8 cellular contexts compared by ENCODE assay signal in genomic region chr17:1398028-1398427, GRCh38. TPM values are rescaled to one million over a fixed set of nuclear protein-coding genes. Genes with fewer than 3 reads are reported as not detected.
DNase-seq lines count a peak whose midpoint lies in the region; ATAC-seq and TF ChIP-seq lines count a peak whose summit lies in the region.

No MANE protein-coding gene starts in this region.

- H3K27me3 Mint-ChIP-seq in activated CD8-positive, alpha-beta memory T cell treated with anti-CD3 and anti-CD28 coated beads, Interleukin-2, amount 10 ng/mL, durations not matched to agents 7 days and 5 days, result no peaks in the 10 kb centered on the region
- H3K27me3 Mint-ChIP-seq in activated naive CD8-positive, alpha-beta T cell, result no peaks in the 10 kb centered on the region

- DNase-seq in activated CD8-positive, alpha-beta memory T cell treated with anti-CD3 and anti-CD28 coated beads, Interleukin-2, amount 10 ng/mL, durations not matched to agents 7 days and 5 days, result no peak
- DNase-seq in activated CD8-positive, alpha-beta memory T cell treated with anti-CD3 and anti-CD28 coated beads for 24 hours, result no peak
- DNase-seq in kidney epithelial cell (ENCODE audit: low read depth) (no peak), thyroid gland (no peak), H4 (ENCODE audit: low spot score) (no peak), NCI-H510A treated with DMSO at 0.1 percent for 48 hours (lab: John Stamatoyannopoulos, UW) (no peak)
- DNase-seq in activated CD4-positive, alpha-beta T cell treated with anti-CD3 and anti-CD28 coated beads, Interleukin-2, amount 50 U/mL, for 4 hours, result no peak

- peak overlapping the region; percentile 96 to 99 (median 99) for H3K27ac ChIP-seq in thyroid gland

- no peak for TF ChIP-seq POLR2A in thyroid gland (IDR thresholded peaks at IDR 0.05)

- no peaks in the 10 kb centered on the region for H3K36me3 ChIP-seq in kidney epithelial cell (ENCODE audit: control insufficient read depth, insufficient read depth, low read length)
- H3K36me3 ChIP-seq in thyroid gland, result no peaks in the 10 kb centered on the region

- no peaks in the 10 kb centered on the region for H3K9me3 Mint-ChIP-seq in activated CD8-positive, alpha-beta memory T cell treated with anti-CD3 and anti-CD28 coated beads, Interleukin-2, amount 10 ng/mL, durations not matched to agents 7 days and 5 days (ENCODE audit: low read depth)
- no peaks in the 10 kb centered on the region for H3K9me3 Mint-ChIP-seq in activated naive CD8-positive, alpha-beta T cell (ENCODE audit: low read depth)

- intact Hi-C loops in thyroid gland (cut with DNase I), result no loop called here

- peaks cover 33% of the 10 kb centered on the region for H3K36me3 Mint-ChIP-seq in activated CD8-positive, alpha-beta memory T cell treated with anti-CD3 and anti-CD28 coated beads, Interleukin-2, amount 10 ng/mL, durations not matched to agents 7 days and 5 days
- H3K36me3 Mint-ChIP-seq in activated naive CD8-positive, alpha-beta T cell, result peaks cover 5% of the 10 kb centered on the region

- CTCF ChIA-PET in activated CD8-positive, alpha-beta memory T cell treated with anti-CD3 and anti-CD28 coated beads, Interleukin-2, amount 10 ng/mL, durations not matched to agents 7 days and 5 days (lab: Charles Lee), result interaction anchor here (0.6 to 1.6 kb wide), 5 partner anchors 12 to 119 kb away, joined by 3 to 13 read pairs (median 4); partner anchors contain the start of gene INPP5K

- TF ChIP-seq CTCF in kidney epithelial cell (IDR thresholded peaks at IDR 0.05; ENCODE audit: insufficient read depth, low read length, poor library complexity, severe bottlenecking) (no peak), thyroid gland (IDR thresholded peaks at IDR 0.05) (no peak)

- no peaks in the 10 kb centered on the region for H3K27me3 ChIP-seq in kidney epithelial cell (ENCODE audit: control insufficient read depth, insufficient read depth, low read length)
- no peaks in the 10 kb centered on the region for H3K27me3 ChIP-seq in thyroid gland

- no peaks in the 10 kb centered on the region for H3K9me3 ChIP-seq in thyroid gland

- H3K4me3 ChIP-seq in kidney epithelial cell (ENCODE audit: low read depth, low read length), result peak overlapping the region; percentile 59
- H3K4me3 ChIP-seq in thyroid gland (replicated peaks in 1 of 3), result peak overlapping the region in 2 of 3 donors; percentile 66 to 83

- H3K4me3 Mint-ChIP-seq in activated CD8-positive, alpha-beta memory T cell treated with anti-CD3 and anti-CD28 coated beads, Interleukin-2, amount 10 ng/mL, durations not matched to agents 7 days and 5 days, result peak overlapping the region; percentile 95
- H3K4me3 Mint-ChIP-seq in activated naive CD8-positive, alpha-beta T cell, result peak overlapping the region; percentile 96

- peaks cover 43 to 52% of the 10 kb centered on the region in 2 donors for H3K4me1 ChIP-seq in thyroid gland

- no peak for ATAC-seq in activated CD8-positive, alpha-beta memory T cell treated with anti-CD3 and anti-CD28 coated beads, Interleukin-2, amount 10 ng/mL, durations not matched to agents 7 days and 5 days

- H3K27ac Mint-ChIP-seq in activated CD8-positive, alpha-beta memory T cell treated with anti-CD3 and anti-CD28 coated beads, Interleukin-2, amount 10 ng/mL, durations not matched to agents 7 days and 5 days, result peak overlapping the region; percentile 77
- H3K27ac Mint-ChIP-seq in activated naive CD8-positive, alpha-beta T cell, result peak overlapping the region; percentile 99

- WGBS in thyroid gland, 2 donors, result 22 to 26% methylated on average over 2 of the region's 2 CpGs

- peaks cover 43% of the 10 kb centered on the region for H3K4me1 Mint-ChIP-seq in activated CD8-positive, alpha-beta memory T cell treated with anti-CD3 and anti-CD28 coated beads, Interleukin-2, amount 10 ng/mL, durations not matched to agents 7 days and 5 days
- peaks cover 45% of the 10 kb centered on the region for H3K4me1 Mint-ChIP-seq in activated naive CD8-positive, alpha-beta T cell (ENCODE audit: low read depth)

RNA-seq across cellular contexts. Expression of gene YWHAE, which starts 2.0 kb away (rescaled TPM):
- 100 to 1,000 TPM; 341 to 452 TPM for total RNA-seq in activated CD8-positive, alpha-beta memory T cell treated with anti-CD3 and anti-CD28 coated beads, Interleukin-2, amount 10 ng/mL, durations not matched to agents 7 days and 5 days
- total RNA-seq in kidney epithelial cell (843 and 1,032 TPM in 2 replicates), thyroid gland (1,000 to 10,000 TPM in 1 of 4 donors, 100 to 1,000 TPM in 3; 553 to 1,135 (median 724) TPM)
- total RNA-seq in H4 (2014; rRNA removed; shearing (Covaris generic)), result 618 and 659 TPM in 2 replicates

RNA-seq across cellular contexts. Expression of gene CRK, which starts 58.0 kb away (rescaled TPM):
- total RNA-seq in activated CD8-positive, alpha-beta memory T cell treated with anti-CD3 and anti-CD28 coated beads, Interleukin-2, amount 10 ng/mL, durations not matched to agents 7 days and 5 days, result 10 to 100 TPM; 18.3 to 20.7 TPM
- total RNA-seq in kidney epithelial cell, result 81.7 and 84.9 TPM in 2 replicates
- 100 to 1,000 TPM in 2 of 4 donors, 10 to 100 TPM in 2; 89.6 to 140 (median 98.7) TPM for total RNA-seq in thyroid gland
- total RNA-seq in H4 (2014; rRNA removed; shearing (Covaris generic)), result 70.9 and 80.5 TPM in 2 replicates
